ENCODE assay signal across 1 cellular context in the genomic region with DNA sequence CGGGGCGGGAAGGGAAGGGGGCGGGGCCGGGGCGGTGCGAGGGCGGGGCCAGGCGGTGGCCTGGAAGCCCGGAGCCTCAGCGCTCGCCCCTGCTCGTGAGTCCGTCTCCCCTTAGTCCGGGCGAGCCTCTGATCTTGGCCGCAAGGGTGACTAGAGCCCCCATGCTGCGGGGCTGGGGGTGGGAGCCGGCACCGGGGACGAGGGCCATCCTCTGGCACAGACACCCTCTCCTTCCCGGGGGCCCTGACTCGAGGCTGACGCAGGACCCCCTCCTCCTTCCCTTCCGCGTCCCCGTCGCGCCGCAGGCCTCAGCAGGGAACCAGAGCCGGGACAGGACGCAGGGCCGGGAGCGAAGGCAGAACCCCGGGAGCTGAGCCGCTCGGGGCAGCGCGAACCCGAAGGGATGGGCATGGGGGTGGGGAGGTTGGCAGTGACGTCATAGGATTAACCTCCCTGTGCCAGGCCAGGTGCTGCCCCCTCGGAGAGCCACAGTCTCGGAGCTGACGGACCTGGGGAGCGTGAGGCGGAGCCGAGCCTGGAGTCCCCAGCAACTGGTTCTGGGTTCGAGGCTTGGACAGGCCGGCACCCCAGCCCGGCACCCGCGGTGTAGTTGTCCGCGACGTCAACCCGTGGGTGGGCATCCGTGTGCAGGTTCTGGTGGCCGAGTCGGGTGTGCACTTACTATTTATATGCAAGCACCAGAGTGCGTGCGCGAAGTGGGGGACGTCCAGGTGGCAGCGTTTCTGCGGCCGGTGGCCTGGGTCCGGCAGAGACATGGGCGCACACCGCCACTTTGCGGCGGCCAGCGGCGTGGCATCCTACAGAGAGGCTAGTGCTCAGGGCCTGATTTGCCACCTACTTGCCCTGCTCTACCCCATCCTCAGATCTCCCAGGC.
TF ChIP-seq lines count a peak whose summit lies in the region.

No MANE protein-coding gene starts in this region.

TF ChIP-seq in HepG2, 621 proteins besides CTCF, POLR2A, EP300 and RAD21 (continued from another document and continues in another):
- TF ChIP-seq, protein P1, sequence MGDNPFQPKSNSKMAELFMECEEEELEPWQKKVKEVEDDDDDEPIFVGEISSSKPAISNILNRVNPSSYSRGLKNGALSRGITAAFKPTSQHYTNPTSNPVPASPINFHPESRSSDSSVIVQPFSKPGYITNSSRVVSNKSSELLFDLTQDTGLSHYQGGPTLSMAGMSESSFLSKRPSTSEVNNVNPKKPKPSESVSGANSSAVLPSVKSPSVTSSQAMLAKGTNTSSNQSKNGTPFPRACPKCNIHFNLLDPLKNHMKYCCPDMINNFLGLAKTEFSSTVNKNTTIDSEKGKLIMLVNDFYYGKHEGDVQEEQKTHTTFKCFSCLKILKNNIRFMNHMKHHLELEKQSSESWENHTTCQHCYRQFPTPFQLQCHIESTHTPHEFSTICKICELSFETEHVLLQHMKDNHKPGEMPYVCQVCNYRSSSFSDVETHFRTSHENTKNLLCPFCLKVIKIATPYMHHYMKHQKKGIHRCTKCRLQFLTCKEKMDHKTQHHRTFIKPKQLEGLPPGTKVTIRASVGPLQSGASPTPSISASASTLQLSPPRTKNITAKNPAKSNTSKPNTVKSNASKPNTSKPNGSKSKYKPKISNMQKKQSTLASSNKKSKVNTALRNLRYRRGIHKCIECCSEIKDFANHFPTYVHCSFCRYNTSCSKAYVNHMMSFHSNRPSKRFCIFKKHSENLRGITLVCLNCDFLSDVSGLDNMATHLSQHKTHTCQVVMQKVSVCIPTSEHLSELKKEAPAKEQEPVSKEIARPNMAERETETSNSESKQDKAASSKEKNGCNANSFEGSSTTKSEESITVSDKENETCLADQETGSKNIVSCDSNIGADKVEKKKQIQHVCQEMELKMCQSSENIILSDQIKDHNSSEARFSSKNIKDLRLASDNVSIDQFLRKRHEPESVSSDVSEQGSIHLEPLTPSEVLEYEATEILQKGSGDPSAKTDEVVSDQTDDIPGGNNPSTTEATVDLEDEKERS (CRISPR knock-in tag; IDR thresholded peaks at IDR 0.05), result peak; percentile 37; the same call in 1 of the 2 replicates
- no peak for TF ChIP-seq ZNF549 (CRISPR knock-in tag; IDR thresholded peaks at IDR 0.05)
- TF ChIP-seq HCFC1 (IDR thresholded peaks at IDR 0.05; ENCODE audit: low read depth, low read length), result no peak
- no peak for TF ChIP-seq SKI (IDR thresholded peaks at IDR 0.05; ENCODE audit: partially characterized antibody)
- TF ChIP-seq, protein P2, sequence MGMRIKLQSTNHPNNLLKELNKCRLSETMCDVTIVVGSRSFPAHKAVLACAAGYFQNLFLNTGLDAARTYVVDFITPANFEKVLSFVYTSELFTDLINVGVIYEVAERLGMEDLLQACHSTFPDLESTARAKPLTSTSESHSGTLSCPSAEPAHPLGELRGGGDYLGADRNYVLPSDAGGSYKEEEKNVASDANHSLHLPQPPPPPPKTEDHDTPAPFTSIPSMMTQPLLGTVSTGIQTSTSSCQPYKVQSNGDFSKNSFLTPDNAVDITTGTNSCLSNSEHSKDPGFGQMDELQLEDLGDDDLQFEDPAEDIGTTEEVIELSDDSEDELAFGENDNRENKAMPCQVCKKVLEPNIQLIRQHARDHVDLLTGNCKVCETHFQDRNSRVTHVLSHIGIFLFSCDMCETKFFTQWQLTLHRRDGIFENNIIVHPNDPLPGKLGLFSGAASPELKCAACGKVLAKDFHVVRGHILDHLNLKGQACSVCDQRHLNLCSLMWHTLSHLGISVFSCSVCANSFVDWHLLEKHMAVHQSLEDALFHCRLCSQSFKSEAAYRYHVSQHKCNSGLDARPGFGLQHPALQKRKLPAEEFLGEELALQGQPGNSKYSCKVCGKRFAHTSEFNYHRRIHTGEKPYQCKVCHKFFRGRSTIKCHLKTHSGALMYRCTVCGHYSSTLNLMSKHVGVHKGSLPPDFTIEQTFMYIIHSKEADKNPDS (CRISPR knock-in tag; IDR thresholded peaks at IDR 0.05), result 0 out of 2 replicates have a peak, but pooled peaks have one; percentile 61
- no peak for TF ChIP-seq MAFK (conservative IDR thresholded peaks at IDR 0.05 in 1 of 2, IDR thresholded peaks at IDR 0.05 in 1 of 2; ENCODE audit: low read length in 2 of 2)
- peak; percentile 79 for TF ChIP-seq ZNF350 (CRISPR knock-in tag; IDR thresholded peaks at IDR 0.05; ENCODE audit: borderline replicate concordance, low read depth)
- TF ChIP-seq, protein P3, sequence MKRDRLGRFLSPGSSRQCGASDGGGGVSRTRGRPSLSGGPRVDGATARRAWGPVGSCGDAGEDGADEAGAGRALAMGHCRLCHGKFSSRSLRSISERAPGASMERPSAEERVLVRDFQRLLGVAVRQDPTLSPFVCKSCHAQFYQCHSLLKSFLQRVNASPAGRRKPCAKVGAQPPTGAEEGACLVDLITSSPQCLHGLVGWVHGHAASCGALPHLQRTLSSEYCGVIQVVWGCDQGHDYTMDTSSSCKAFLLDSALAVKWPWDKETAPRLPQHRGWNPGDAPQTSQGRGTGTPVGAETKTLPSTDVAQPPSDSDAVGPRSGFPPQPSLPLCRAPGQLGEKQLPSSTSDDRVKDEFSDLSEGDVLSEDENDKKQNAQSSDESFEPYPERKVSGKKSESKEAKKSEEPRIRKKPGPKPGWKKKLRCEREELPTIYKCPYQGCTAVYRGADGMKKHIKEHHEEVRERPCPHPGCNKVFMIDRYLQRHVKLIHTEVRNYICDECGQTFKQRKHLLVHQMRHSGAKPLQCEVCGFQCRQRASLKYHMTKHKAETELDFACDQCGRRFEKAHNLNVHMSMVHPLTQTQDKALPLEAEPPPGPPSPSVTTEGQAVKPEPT (CRISPR knock-in tag; IDR thresholded peaks at IDR 0.05; ENCODE audit: low read depth), result peak; percentile 89; the same call in 1 of the 2 replicates
- TF ChIP-seq, protein P4, sequence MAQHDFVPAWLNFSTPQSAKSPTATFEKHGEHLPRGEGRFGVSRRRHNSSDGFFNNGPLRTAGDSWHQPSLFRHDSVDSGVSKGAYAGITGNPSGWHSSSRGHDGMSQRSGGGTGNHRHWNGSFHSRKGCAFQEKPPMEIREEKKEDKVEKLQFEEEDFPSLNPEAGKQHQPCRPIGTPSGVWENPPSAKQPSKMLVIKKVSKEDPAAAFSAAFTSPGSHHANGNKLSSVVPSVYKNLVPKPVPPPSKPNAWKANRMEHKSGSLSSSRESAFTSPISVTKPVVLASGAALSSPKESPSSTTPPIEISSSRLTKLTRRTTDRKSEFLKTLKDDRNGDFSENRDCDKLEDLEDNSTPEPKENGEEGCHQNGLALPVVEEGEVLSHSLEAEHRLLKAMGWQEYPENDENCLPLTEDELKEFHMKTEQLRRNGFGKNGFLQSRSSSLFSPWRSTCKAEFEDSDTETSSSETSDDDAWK (CRISPR knock-in tag; IDR thresholded peaks at IDR 0.05), result no peak
- TF ChIP-seq ZFY (CRISPR knock-in tag; IDR thresholded peaks at IDR 0.05), result peak; percentile 89
- 0 out of 2 replicates have a peak, but pooled peaks have one; percentile 13 for TF ChIP-seq RARA (CRISPR knock-in tag; IDR thresholded peaks at IDR 0.05)
- TF ChIP-seq, protein P5, sequence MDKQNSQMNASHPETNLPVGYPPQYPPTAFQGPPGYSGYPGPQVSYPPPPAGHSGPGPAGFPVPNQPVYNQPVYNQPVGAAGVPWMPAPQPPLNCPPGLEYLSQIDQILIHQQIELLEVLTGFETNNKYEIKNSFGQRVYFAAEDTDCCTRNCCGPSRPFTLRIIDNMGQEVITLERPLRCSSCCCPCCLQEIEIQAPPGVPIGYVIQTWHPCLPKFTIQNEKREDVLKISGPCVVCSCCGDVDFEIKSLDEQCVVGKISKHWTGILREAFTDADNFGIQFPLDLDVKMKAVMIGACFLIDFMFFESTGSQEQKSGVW (CRISPR knock-in tag; IDR thresholded peaks at IDR 0.05; ENCODE audit: borderline replicate concordance), result no peak
- no peak for TF ChIP-seq ZNF878 (CRISPR knock-in tag; IDR thresholded peaks at IDR 0.05)
- TF ChIP-seq U2AF1 (optimal IDR thresholded peaks at IDR 0.05; ENCODE audit: low read depth, low read length), result peak; percentile 69
- no peak for TF ChIP-seq SOX6 (IDR thresholded peaks at IDR 0.05)
- 0 out of 2 replicates have a peak, but pooled peaks have one; percentile 16 for TF ChIP-seq SOX6 (CRISPR knock-in tag; IDR thresholded peaks at IDR 0.05)
- TF ChIP-seq, protein P6, sequence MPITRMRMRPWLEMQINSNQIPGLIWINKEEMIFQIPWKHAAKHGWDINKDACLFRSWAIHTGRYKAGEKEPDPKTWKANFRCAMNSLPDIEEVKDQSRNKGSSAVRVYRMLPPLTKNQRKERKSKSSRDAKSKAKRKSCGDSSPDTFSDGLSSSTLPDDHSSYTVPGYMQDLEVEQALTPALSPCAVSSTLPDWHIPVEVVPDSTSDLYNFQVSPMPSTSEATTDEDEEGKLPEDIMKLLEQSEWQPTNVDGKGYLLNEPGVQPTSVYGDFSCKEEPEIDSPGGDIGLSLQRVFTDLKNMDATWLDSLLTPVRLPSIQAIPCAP (CRISPR knock-in tag; IDR thresholded peaks at IDR 0.05; ENCODE audit: low read depth), result no peak
- TF ChIP-seq, protein P7, sequence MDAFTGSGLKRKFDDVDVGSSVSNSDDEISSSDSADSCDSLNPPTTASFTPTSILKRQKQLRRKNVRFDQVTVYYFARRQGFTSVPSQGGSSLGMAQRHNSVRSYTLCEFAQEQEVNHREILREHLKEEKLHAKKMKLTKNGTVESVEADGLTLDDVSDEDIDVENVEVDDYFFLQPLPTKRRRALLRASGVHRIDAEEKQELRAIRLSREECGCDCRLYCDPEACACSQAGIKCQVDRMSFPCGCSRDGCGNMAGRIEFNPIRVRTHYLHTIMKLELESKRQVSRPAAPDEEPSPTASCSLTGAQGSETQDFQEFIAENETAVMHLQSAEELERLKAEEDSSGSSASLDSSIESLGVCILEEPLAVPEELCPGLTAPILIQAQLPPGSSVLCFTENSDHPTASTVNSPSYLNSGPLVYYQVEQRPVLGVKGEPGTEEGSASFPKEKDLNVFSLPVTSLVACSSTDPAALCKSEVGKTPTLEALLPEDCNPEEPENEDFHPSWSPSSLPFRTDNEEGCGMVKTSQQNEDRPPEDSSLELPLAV (CRISPR knock-in tag; conservative IDR thresholded peaks at IDR 0.05; ENCODE audit: low read depth), result peak; percentile 40; the same call in 1 of the 2 replicates
- no peak for TF ChIP-seq ZNF616 (CRISPR knock-in tag; IDR thresholded peaks at IDR 0.05; ENCODE audit: low read depth)
- peak; percentile 32; the same call in 1 of the 2 replicates for TF ChIP-seq GFI1 (CRISPR knock-in tag; IDR thresholded peaks at IDR 0.05; ENCODE audit: borderline replicate concordance)
- TF ChIP-seq RARG (CRISPR knock-in tag; IDR thresholded peaks at IDR 0.05; ENCODE audit: low read depth), result no peak
- TF ChIP-seq SMARCE1 (IDR thresholded peaks at IDR 0.05; ENCODE audit: borderline replicate concordance), result no peak
- no peak for TF ChIP-seq CENPX (CRISPR knock-in tag; IDR thresholded peaks at IDR 0.05)
- no peak for TF ChIP-seq GPN1 (CRISPR knock-in tag; IDR thresholded peaks at IDR 0.05; ENCODE audit: borderline replicate concordance)
- TF ChIP-seq, protein P8, sequence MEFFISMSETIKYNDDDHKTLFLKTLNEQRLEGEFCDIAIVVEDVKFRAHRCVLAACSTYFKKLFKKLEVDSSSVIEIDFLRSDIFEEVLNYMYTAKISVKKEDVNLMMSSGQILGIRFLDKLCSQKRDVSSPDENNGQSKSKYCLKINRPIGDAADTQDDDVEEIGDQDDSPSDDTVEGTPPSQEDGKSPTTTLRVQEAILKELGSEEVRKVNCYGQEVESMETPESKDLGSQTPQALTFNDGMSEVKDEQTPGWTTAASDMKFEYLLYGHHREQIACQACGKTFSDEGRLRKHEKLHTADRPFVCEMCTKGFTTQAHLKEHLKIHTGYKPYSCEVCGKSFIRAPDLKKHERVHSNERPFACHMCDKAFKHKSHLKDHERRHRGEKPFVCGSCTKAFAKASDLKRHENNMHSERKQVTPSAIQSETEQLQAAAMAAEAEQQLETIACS (CRISPR knock-in tag; IDR thresholded peaks at IDR 0.05), result peak; percentile 61
- no peak for TF ChIP-seq TMF1 (CRISPR knock-in tag; IDR thresholded peaks at IDR 0.05; ENCODE audit: low read depth)
- TF ChIP-seq ZSCAN31 (CRISPR knock-in tag; IDR thresholded peaks at IDR 0.05; ENCODE audit: low read depth), result peak; percentile 65; the same call in 1 of the 2 replicates
- TF ChIP-seq ZNF569 (CRISPR knock-in tag; IDR thresholded peaks at IDR 0.05; ENCODE audit: borderline replicate concordance), result no peak
- peak; percentile 81; the same call in 1 of the 2 replicates for TF ChIP-seq CBX5 (CRISPR knock-in tag; IDR thresholded peaks at IDR 0.05; ENCODE audit: borderline replicate concordance)
- TF ChIP-seq, protein P9, sequence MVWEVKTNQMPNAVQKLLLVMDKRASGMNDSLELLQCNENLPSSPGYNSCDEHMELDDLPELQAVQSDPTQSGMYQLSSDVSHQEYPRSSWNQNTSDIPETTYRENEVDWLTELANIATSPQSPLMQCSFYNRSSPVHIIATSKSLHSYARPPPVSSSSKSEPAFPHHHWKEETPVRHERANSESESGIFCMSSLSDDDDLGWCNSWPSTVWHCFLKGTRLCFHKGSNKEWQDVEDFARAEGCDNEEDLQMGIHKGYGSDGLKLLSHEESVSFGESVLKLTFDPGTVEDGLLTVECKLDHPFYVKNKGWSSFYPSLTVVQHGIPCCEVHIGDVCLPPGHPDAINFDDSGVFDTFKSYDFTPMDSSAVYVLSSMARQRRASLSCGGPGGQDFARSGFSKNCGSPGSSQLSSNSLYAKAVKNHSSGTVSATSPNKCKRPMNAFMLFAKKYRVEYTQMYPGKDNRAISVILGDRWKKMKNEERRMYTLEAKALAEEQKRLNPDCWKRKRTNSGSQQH (CRISPR knock-in tag; IDR thresholded peaks at IDR 0.05; ENCODE audit: low read depth), result no peak; the same call in 1 of the 2 replicates
- no peak for TF ChIP-seq PCBP2 (optimal IDR thresholded peaks at IDR 0.05; ENCODE audit: low read depth, low read length, poor library complexity, severe bottlenecking)
- TF ChIP-seq SP2 (CRISPR knock-in tag; IDR thresholded peaks at IDR 0.05), result no peak
- TF ChIP-seq, protein P10, sequence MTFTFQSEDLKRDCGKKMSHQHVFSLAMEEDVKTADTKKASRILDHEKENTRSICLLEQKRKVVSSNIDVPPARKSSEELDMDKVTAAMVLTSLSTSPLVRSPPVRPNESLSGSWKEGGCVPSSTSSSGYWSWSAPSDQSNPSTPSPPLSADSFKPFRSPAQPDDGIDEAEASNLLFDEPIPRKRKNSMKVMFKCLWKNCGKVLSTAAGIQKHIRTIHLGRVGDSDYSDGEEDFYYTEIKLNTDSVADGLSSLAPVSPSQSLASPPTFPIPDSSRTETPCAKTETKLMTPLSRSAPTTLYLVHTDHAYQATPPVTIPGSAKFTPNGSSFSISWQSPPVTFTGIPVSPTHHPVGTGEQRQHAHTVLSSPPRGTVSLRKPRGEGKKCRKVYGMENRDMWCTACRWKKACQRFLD (CRISPR knock-in tag; IDR thresholded peaks at IDR 0.05; ENCODE audit: borderline replicate concordance), result peak; percentile 85; the same call in 1 of the 2 replicates
- TF ChIP-seq, protein P11, sequence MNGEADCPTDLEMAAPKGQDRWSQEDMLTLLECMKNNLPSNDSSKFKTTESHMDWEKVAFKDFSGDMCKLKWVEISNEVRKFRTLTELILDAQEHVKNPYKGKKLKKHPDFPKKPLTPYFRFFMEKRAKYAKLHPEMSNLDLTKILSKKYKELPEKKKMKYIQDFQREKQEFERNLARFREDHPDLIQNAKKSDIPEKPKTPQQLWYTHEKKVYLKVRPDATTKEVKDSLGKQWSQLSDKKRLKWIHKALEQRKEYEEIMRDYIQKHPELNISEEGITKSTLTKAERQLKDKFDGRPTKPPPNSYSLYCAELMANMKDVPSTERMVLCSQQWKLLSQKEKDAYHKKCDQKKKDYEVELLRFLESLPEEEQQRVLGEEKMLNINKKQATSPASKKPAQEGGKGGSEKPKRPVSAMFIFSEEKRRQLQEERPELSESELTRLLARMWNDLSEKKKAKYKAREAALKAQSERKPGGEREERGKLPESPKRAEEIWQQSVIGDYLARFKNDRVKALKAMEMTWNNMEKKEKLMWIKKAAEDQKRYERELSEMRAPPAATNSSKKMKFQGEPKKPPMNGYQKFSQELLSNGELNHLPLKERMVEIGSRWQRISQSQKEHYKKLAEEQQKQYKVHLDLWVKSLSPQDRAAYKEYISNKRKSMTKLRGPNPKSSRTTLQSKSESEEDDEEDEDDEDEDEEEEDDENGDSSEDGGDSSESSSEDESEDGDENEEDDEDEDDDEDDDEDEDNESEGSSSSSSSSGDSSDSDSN (CRISPR knock-in tag; IDR thresholded peaks at IDR 0.05), result peak; percentile 93
- no peak; the same call in 1 of the 2 replicates for TF ChIP-seq HOXA5 (CRISPR knock-in tag; IDR thresholded peaks at IDR 0.05)
